17 cellular contexts compared by ENCODE assay signal in the genomic region with DNA sequence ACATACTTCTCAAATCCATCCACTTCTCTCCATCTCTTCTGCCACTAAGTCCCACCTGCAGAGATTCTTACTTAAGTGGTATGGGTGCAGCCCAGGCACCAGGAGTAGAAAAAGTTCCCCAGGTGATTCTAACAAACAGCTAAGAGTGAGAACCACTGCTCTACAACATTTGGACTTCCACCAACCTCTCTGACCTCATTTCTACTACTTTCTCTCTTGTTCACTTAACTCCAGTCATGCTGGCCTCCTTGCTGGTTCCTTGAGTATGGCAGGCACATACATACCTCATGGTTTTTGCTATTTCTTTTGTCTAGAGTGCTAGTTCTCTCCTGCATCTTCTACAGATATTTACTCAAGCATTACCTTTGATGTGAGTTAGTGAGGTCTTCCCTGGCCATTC. TPM values are rescaled to one million over a fixed set of nuclear protein-coding genes. Genes with fewer than 3 reads are reported as not detected.
DNase-seq lines count a peak whose midpoint lies in the region; ATAC-seq and TF ChIP-seq lines count a peak whose summit lies in the region.
"Had no signal": no experiment of that assay in that cellular context is flagged by ENCODE, and none has a peak within 500 bp of the region (broad histone marks: within the 10 kb centered on the region; RNA-seq: fewer than 3 reads in every experiment).

No MANE protein-coding gene starts in this region.

- DNase-seq in CD4-positive, alpha-beta memory T cell = no peak
- DNase-seq in CD8-positive, alpha-beta memory T cell = no peak
- DNase-seq in T-helper 17 cell = no peak
- DNase-seq in left kidney (ENCODE audit: low read depth, low spot score) = peak; percentile 3
- no peak for DNase-seq in naive thymus-derived CD4-positive, alpha-beta T cell
- DNase-seq in CD4-positive, alpha-beta T cell = no peak
- no peak for DNase-seq in coronary artery (ENCODE audit: low spot score)
- DNase-seq: DMS79 treated with DMSO at 0.1 percent for 48 hours, HCEC 1CT, NCI-H1105 treated with DMSO at 0.1 percent for 48 hours, NCI-H187, NCI-H345, NCI-H526, SHP77 had no signal

- H3K27ac ChIP-seq in CD4-positive, alpha-beta memory T cell (ENCODE audit: low read depth, low read length) = no peak overlapping the region
- no peak overlapping the region for H3K27ac ChIP-seq in CD8-positive, alpha-beta memory T cell (ENCODE audit: low read depth, low read length)
- no peak overlapping the region for H3K27ac ChIP-seq in naive thymus-derived CD4-positive, alpha-beta T cell (ENCODE audit: low read depth, low read length)
- no peak overlapping the region for H3K27ac ChIP-seq in CD4-positive, alpha-beta T cell (ENCODE audit: low read depth, low read length)
- no peak overlapping the region for H3K27ac ChIP-seq in coronary artery
- H3K27ac ChIP-seq: HL-60 had no signal

- peaks cover 27 to 42% of the 10 kb centered on the region in 2 donors for H3K36me3 Mint-ChIP-seq in CD4-positive, alpha-beta memory T cell
- H3K36me3 Mint-ChIP-seq in CD8-positive, alpha-beta memory T cell = peaks cover 0 to 52% (median 7%) of the 10 kb centered on the region in 3 donors
- peaks cover 12% of the 10 kb centered on the region for H3K36me3 Mint-ChIP-seq in T-helper 17 cell (ENCODE audit: low read depth)
- H3K36me3 Mint-ChIP-seq in naive thymus-derived CD4-positive, alpha-beta T cell = peaks cover 8 to 42% (median 23%) of the 10 kb centered on the region in 5 donors
- peaks cover 50% of the 10 kb centered on the region for H3K36me3 Mint-ChIP-seq in CD4-positive, alpha-beta T cell (ENCODE audit: low read depth)

- POLR2A ChIA-PET in CD4-positive, alpha-beta memory T cell (lab: Charles Lee; ENCODE audit: partially characterized antibody) = interaction anchor here (0.6 kb wide), 1 partner anchor 24 kb away, joined by 3 read pairs; no protein-coding TSS in a partner anchor
- POLR2A ChIA-PET in CD8-positive, alpha-beta memory T cell (lab: Charles Lee) = no interaction called here
- POLR2A ChIA-PET in naive thymus-derived CD4-positive, alpha-beta T cell (lab: Charles Lee) = no interaction called here
- POLR2A ChIA-PET in CD4-positive, alpha-beta T cell (lab: Charles Lee) = no interaction called here

- peak overlapping the region in 3 of 8 donors; percentile 3 to 60 (median 13) for H3K4me3 Mint-ChIP-seq in CD4-positive, alpha-beta memory T cell
- peak overlapping the region in 1 of 7 donors; percentile 2 for H3K4me3 Mint-ChIP-seq in CD8-positive, alpha-beta memory T cell
- peak overlapping the region; percentile 43 for H3K4me3 Mint-ChIP-seq in T-helper 17 cell
- peak overlapping the region in 5 of 10 donors; percentile 2 to 51 (median 26) for H3K4me3 Mint-ChIP-seq in naive thymus-derived CD4-positive, alpha-beta T cell
- no peak overlapping the region for H3K4me3 Mint-ChIP-seq in CD4-positive, alpha-beta T cell
- H3K4me3 Mint-ChIP-seq: B cell had no signal

- no peaks in the 10 kb centered on the region for H3K9me3 ChIP-seq in CD4-positive, alpha-beta memory T cell (ENCODE audit: control insufficient read depth in 1 of 2, low read length in 2 of 2)
- no peaks in the 10 kb centered on the region for H3K9me3 ChIP-seq in CD8-positive, alpha-beta memory T cell (ENCODE audit: low read length)
- H3K9me3 ChIP-seq in T-helper 17 cell (ENCODE audit: control insufficient read depth, low read length, poor library complexity, severe bottlenecking) = no peaks in the 10 kb centered on the region
- no peaks in the 10 kb centered on the region for H3K9me3 ChIP-seq in naive thymus-derived CD4-positive, alpha-beta T cell (ENCODE audit: control insufficient read depth in 2 of 3, low read length in 3 of 3)
- no peaks in the 10 kb centered on the region for H3K9me3 ChIP-seq in CD4-positive, alpha-beta T cell (ENCODE audit: control insufficient read depth, low read length)

- peak overlapping the region in 4 of 7 donors; percentile 18 to 48 (median 30) for H3K27ac Mint-ChIP-seq in CD4-positive, alpha-beta memory T cell
- peak overlapping the region in 5 of 8 donors; percentile 24 to 85 (median 41) for H3K27ac Mint-ChIP-seq in CD8-positive, alpha-beta memory T cell
- peak overlapping the region; percentile 88 for H3K27ac Mint-ChIP-seq in T-helper 17 cell
- peak overlapping the region in 4 of 9 donors; percentile 23 to 63 (median 58) for H3K27ac Mint-ChIP-seq in naive thymus-derived CD4-positive, alpha-beta T cell
- H3K27ac Mint-ChIP-seq in CD4-positive, alpha-beta T cell = no peak overlapping the region
- H3K27ac Mint-ChIP-seq: B cell had no signal

- TF ChIP-seq CTCF in CD4-positive, alpha-beta T cell (IDR thresholded peaks at IDR 0.05) = no peak
- no peak for TF ChIP-seq CTCF in coronary artery (IDR thresholded peaks at IDR 0.05)

- H3K9me3 Mint-ChIP-seq in CD4-positive, alpha-beta memory T cell = no peaks in the 10 kb centered on the region
- no peaks in the 10 kb centered on the region for H3K9me3 Mint-ChIP-seq in CD8-positive, alpha-beta memory T cell
- no peaks in the 10 kb centered on the region for H3K9me3 Mint-ChIP-seq in naive thymus-derived CD4-positive, alpha-beta T cell
- no peaks in the 10 kb centered on the region for H3K9me3 Mint-ChIP-seq in CD4-positive, alpha-beta T cell

- ATAC-seq in T-helper 17 cell = no peak
- ATAC-seq in naive thymus-derived CD4-positive, alpha-beta T cell = no peak
- no peak for ATAC-seq in CD4-positive, alpha-beta T cell (ENCODE audit: poor library complexity)
- ATAC-seq: SK-N-SH treated with all-trans-retinoic acid at 6 μM for 48 hours had no signal

- peaks cover 36% of the 10 kb centered on the region for H3K4me1 ChIP-seq in CD4-positive, alpha-beta memory T cell (ENCODE audit: insufficient read depth, low read length)
- H3K4me1 ChIP-seq in CD8-positive, alpha-beta memory T cell (ENCODE audit: insufficient read depth, low read length) = peaks cover 19% of the 10 kb centered on the region
- H3K4me1 ChIP-seq in naive thymus-derived CD4-positive, alpha-beta T cell (ENCODE audit: control insufficient read depth in 2 of 2, insufficient read depth in 2 of 2, low read length in 2 of 2) = peaks cover 0 to 9% of the 10 kb centered on the region in 2 donors

- intact Hi-C loops in CD4-positive, alpha-beta memory T cell (cut with micrococcal nuclease) = no loop called here
- intact Hi-C loops in naive thymus-derived CD4-positive, alpha-beta T cell (cut with micrococcal nuclease) = no loop called here
- intact Hi-C loops in CD4-positive, alpha-beta T cell (cut with DNase I, micrococcal nuclease) = no loop called here

- H3K4me1 Mint-ChIP-seq in CD4-positive, alpha-beta memory T cell = peaks cover 39 to 52% (median 48%) of the 10 kb centered on the region in 4 donors
- H3K4me1 Mint-ChIP-seq in CD8-positive, alpha-beta memory T cell = peaks cover 50 to 70% (median 68%) of the 10 kb centered on the region in 3 donors
- H3K4me1 Mint-ChIP-seq in T-helper 17 cell = peaks cover 39% of the 10 kb centered on the region
- H3K4me1 Mint-ChIP-seq in naive thymus-derived CD4-positive, alpha-beta T cell = peaks cover 30 to 72% (median 64%) of the 10 kb centered on the region in 7 donors
- H3K4me1 Mint-ChIP-seq in CD4-positive, alpha-beta T cell (ENCODE audit: low read depth) = peaks cover 59% of the 10 kb centered on the region

- H3K27me3 ChIP-seq in CD4-positive, alpha-beta memory T cell (ENCODE audit: insufficient read depth, low read length) = no peaks in the 10 kb centered on the region
- no peaks in the 10 kb centered on the region for H3K27me3 ChIP-seq in CD8-positive, alpha-beta memory T cell (ENCODE audit: insufficient read depth, low read length, poor library complexity, severe bottlenecking)
- no peaks in the 10 kb centered on the region for H3K27me3 ChIP-seq in naive thymus-derived CD4-positive, alpha-beta T cell (ENCODE audit: control insufficient read depth in 2 of 2, insufficient read depth in 2 of 2, low read length in 2 of 2)
- no peaks in the 10 kb centered on the region for H3K27me3 ChIP-seq in CD4-positive, alpha-beta T cell (ENCODE audit: control insufficient read depth, insufficient read depth, low read length)

- H3K36me3 ChIP-seq in CD4-positive, alpha-beta memory T cell (ENCODE audit: insufficient read depth, low read length) = no peaks in the 10 kb centered on the region
- H3K36me3 ChIP-seq in CD8-positive, alpha-beta memory T cell (ENCODE audit: insufficient read depth, low read length) = no peaks in the 10 kb centered on the region
- H3K36me3 ChIP-seq in naive thymus-derived CD4-positive, alpha-beta T cell (ENCODE audit: control insufficient read depth in 2 of 3, insufficient read depth in 3 of 3, low read length in 3 of 3) = no peaks in the 10 kb centered on the region

- no peak overlapping the region for H3K4me3 ChIP-seq in CD4-positive, alpha-beta memory T cell (ENCODE audit: low read length in 2 of 2)
- H3K4me3 ChIP-seq in CD8-positive, alpha-beta memory T cell (ENCODE audit: low read length) = no peak overlapping the region
- H3K4me3 ChIP-seq in naive thymus-derived CD4-positive, alpha-beta T cell (ENCODE audit: low read length) = no peak overlapping the region
- H3K4me3 ChIP-seq in coronary artery = no peak overlapping the region

- H3K27me3 Mint-ChIP-seq in CD4-positive, alpha-beta memory T cell = no peaks in the 10 kb centered on the region
- H3K27me3 Mint-ChIP-seq in CD8-positive, alpha-beta memory T cell = no peaks in the 10 kb centered on the region
- H3K27me3 Mint-ChIP-seq in T-helper 17 cell = no peaks in the 10 kb centered on the region
- no peaks in the 10 kb centered on the region for H3K27me3 Mint-ChIP-seq in naive thymus-derived CD4-positive, alpha-beta T cell
- no peaks in the 10 kb centered on the region for H3K27me3 Mint-ChIP-seq in CD4-positive, alpha-beta T cell
- H3K27me3 Mint-ChIP-seq: B cell had no signal

- CTCF ChIA-PET in CD4-positive, alpha-beta memory T cell (lab: Charles Lee; ENCODE audit: partially characterized antibody) = interaction anchor here (2.4 kb wide), 1 partner anchor 37 kb away, joined by 10 read pairs; no protein-coding TSS in a partner anchor
- CTCF ChIA-PET in CD8-positive, alpha-beta memory T cell (lab: Charles Lee) = no interaction called here
- CTCF ChIA-PET in naive thymus-derived CD4-positive, alpha-beta T cell (lab: Charles Lee) = no interaction called here
- CTCF ChIA-PET in CD4-positive, alpha-beta T cell (lab: Charles Lee) = interaction anchor here (1.7 kb wide), 1 partner anchor 15 kb away, joined by 5 read pairs; no protein-coding TSS in a partner anchor

RNA-seq across cellular contexts. Expression of a gene that starts 17.9 kb away (rescaled TPM):
- total RNA-seq in CD4-positive, alpha-beta memory T cell = 10 to 100 TPM; 83.1 to 86.1 TPM
- polyA plus RNA-seq in CD4-positive, alpha-beta memory T cell = 100 to 1,000 TPM; 111 to 126 TPM
- 10 to 100 TPM; 74.8 to 75.1 TPM for total RNA-seq in CD8-positive, alpha-beta memory T cell
- 101 TPM for polyA plus RNA-seq in CD8-positive, alpha-beta memory T cell
- 10 to 100 TPM; 46.8 to 52.7 TPM for total RNA-seq in T-helper 17 cell
- total RNA-seq in naive thymus-derived CD4-positive, alpha-beta T cell = 10 to 100 TPM; 59.6 to 94.8 (median 80.9) TPM
- polyA plus RNA-seq in naive thymus-derived CD4-positive, alpha-beta T cell = 100 to 1,000 TPM; 121 to 151 TPM
- total RNA-seq in CD4-positive, alpha-beta T cell = 10 to 100 TPM; 38.7 to 41.5 TPM

RNA-seq across cellular contexts. Expression of a gene that starts 47.8 kb away (rescaled TPM):
- 10 to 100 TPM; 48.4 to 52.1 TPM for total RNA-seq in CD4-positive, alpha-beta memory T cell
- polyA plus RNA-seq in CD4-positive, alpha-beta memory T cell = 10 to 100 TPM; 30.8 to 38.9 TPM
- total RNA-seq in CD8-positive, alpha-beta memory T cell = 10 to 100 TPM; 82.8 to 88.9 TPM
- polyA plus RNA-seq in CD8-positive, alpha-beta memory T cell = 34.6 TPM
- 10 to 100 TPM; 63.8 to 66.8 TPM for total RNA-seq in T-helper 17 cell
- 10 to 100 TPM; 42.1 to 83.0 (median 49.0) TPM for total RNA-seq in naive thymus-derived CD4-positive, alpha-beta T cell
- 10 to 100 TPM; 23.4 to 28.5 TPM for polyA plus RNA-seq in naive thymus-derived CD4-positive, alpha-beta T cell
- total RNA-seq in CD4-positive, alpha-beta T cell = 10 to 100 TPM; 44.0 to 46.8 TPM

Comparison
In these comparisons a context has a peak if more than half of its experiments do, and no peak if none do; other contexts are left out.
1. CTCF ChIA-PET loops: an anchor here in CD4-positive, alpha-beta memory T cell (2.4 kb wide) and CD4-positive, alpha-beta T cell (1.7 kb wide); none called in CD8-positive, alpha-beta memory T cell and naive thymus-derived CD4-positive, alpha-beta T cell.